Comparison of ENCODE assay signal across 9 cellular contexts in genomic region chr17:35947156-35947585, GRCh38. TPM values are rescaled to one million over a fixed set of nuclear protein-coding genes. Genes with fewer than 3 reads are reported as not detected.
DNase-seq lines count a peak whose midpoint lies in the region; ATAC-seq lines count a peak whose summit lies in the region.
"Had no signal": no experiment of that assay in that cellular context is flagged by ENCODE, and none has a peak within 500 bp of the region (broad histone marks: within the 10 kb centered on the region; RNA-seq: fewer than 3 reads in every experiment).

No MANE protein-coding gene starts in this region.

- ATAC-seq in HG02852 (IDR thresholded peaks at IDR 0.05; ENCODE audit: unreplicated experiment) (no peak), HG03457 (IDR thresholded peaks at IDR 0.05; ENCODE audit: unreplicated experiment) (no peak)

- H3K27ac Mint-ChIP-seq in immature natural killer cell = peak overlapping the region in 4 of 6 donors; percentile 33 to 70 (median 52)

- peaks cover 0 to 3% (median 0%) of the 10 kb centered on the region in 3 donors for H3K36me3 Mint-ChIP-seq in immature natural killer cell

- peaks cover 0 to 2% (median 0%) of the 10 kb centered on the region in 3 donors for H3K27me3 Mint-ChIP-seq in immature natural killer cell (ENCODE audit: low read depth in 3 of 3)

- peak overlapping the region; percentile 44 to 72 (median 60) for H3K4me3 Mint-ChIP-seq in immature natural killer cell

- peaks cover 22 to 46% of the 10 kb centered on the region in 2 donors for H3K4me1 Mint-ChIP-seq in immature natural killer cell

- peak; percentile 52 for DNase-seq in EH (ENCODE audit: low read depth)
- DNase-seq in M059J (ENCODE audit: low read depth) = peak; percentile 58
- peak; percentile 54 for DNase-seq in SK-N-DZ (ENCODE audit: low spot score)
- DNase-seq in amniotic epithelial cell (ENCODE audit: low read depth) = peak; percentile 18
- peak; percentile 46 to 51 (median 50) for DNase-seq in immature natural killer cell
- peak; percentile 41 to 53 for DNase-seq in stimulated activated CD4-positive, alpha-beta T cell treated with anti-CD3 and anti-CD28 coated beads, Interleukin-2, amount 100 ng/mL, for 24 hours

- no peaks in the 10 kb centered on the region for H3K9me3 Mint-ChIP-seq in immature natural killer cell

RNA-seq across cellular contexts. Expression of gene LYZL6, which starts 3.7 kb away (rescaled TPM):
- total RNA-seq in M059J (2014; rRNA removed; shearing (Covaris generic)) = not detected in 2 replicates
- polyA plus RNA-seq in SK-N-DZ (2014; cell fraction: cytosol; rRNA removed) = not detected in 2 replicates
- polyA plus RNA-seq in SK-N-DZ (2014; cell fraction: nucleus; rRNA removed) = not detected in 2 replicates
- not detected for polyA plus RNA-seq in immature natural killer cell
- total RNA-seq: activated CD8-positive, alpha-beta memory T cell treated with anti-CD3 and anti-CD28 coated beads for 36 hours had no signal

RNA-seq across cellular contexts. Expression of gene RDM1, which starts 16.6 kb away (rescaled TPM):
- total RNA-seq in M059J (2014; rRNA removed; shearing (Covaris generic)) = 4.9 and 7.7 TPM in 2 replicates
- 1.6 and 1.8 TPM in 2 replicates for polyA plus RNA-seq in SK-N-DZ (2014; cell fraction: cytosol; rRNA removed)
- polyA plus RNA-seq in SK-N-DZ (2014; cell fraction: nucleus; rRNA removed) = 1.6 and 3.9 TPM in 2 replicates
- 1 to 10 TPM in 1 of 3 donors, under 1 TPM in 1, not detected in 1; 0.82 to 1.7 TPM for polyA plus RNA-seq in immature natural killer cell

RNA-seq across cellular contexts. Expression of gene CCL16, which starts 34.1 kb away (rescaled TPM):
- total RNA-seq in M059J (2014; rRNA removed; shearing (Covaris generic)) = not detected in 2 replicates
- polyA plus RNA-seq in SK-N-DZ (2014; cell fraction: cytosol; rRNA removed) = not detected in 2 replicates
- not detected in 2 replicates for polyA plus RNA-seq in SK-N-DZ (2014; cell fraction: nucleus; rRNA removed)
- polyA plus RNA-seq in immature natural killer cell = not detected
- total RNA-seq: activated CD8-positive, alpha-beta memory T cell treated with anti-CD3 and anti-CD28 coated beads for 36 hours had no signal

RNA-seq across cellular contexts. Expression of gene CCL14, which starts 39.4 kb away (rescaled TPM):
- total RNA-seq in M059J (2014; rRNA removed; shearing (Covaris generic)) = not detected in 2 replicates
- polyA plus RNA-seq in SK-N-DZ (2014; cell fraction: cytosol; rRNA removed) = not detected in 2 replicates
- not detected in 2 replicates for polyA plus RNA-seq in SK-N-DZ (2014; cell fraction: nucleus; rRNA removed)
- not detected for polyA plus RNA-seq in immature natural killer cell
- total RNA-seq: activated CD8-positive, alpha-beta memory T cell treated with anti-CD3 and anti-CD28 coated beads for 36 hours had no signal

RNA-seq across cellular contexts. Expression of gene CCL15, which starts 54.2 kb away (rescaled TPM):
- not detected in 2 replicates for total RNA-seq in M059J (2014; rRNA removed; shearing (Covaris generic))
- polyA plus RNA-seq in SK-N-DZ (2014; cell fraction: cytosol; rRNA removed) = not detected in 2 replicates
- polyA plus RNA-seq in SK-N-DZ (2014; cell fraction: nucleus; rRNA removed) = not detected in 2 replicates
- polyA plus RNA-seq in immature natural killer cell = not detected
- total RNA-seq: activated CD8-positive, alpha-beta memory T cell treated with anti-CD3 and anti-CD28 coated beads for 36 hours had no signal
